Comparison of ENCODE assay signal across 30 cellular contexts in the genomic region with DNA sequence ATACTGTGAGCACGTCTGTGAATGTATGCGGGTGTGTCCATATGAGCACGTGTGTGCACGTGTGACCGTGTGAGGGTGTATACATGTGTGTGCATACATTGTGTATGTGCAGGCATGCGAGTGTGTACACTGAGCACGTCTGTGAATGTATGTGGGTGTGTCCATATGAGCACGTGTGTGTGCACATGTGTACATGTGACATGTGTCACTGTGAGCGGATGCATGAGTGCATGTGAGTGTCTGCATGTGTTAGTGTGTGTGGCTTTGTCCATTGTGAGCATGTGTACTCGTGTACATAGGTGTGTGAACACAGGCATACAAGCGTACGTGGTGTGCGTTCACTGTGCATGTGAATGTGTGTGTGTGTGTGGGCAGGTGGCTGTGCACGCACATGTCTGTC.
"Had no signal": no experiment of that assay in that cellular context is flagged by ENCODE, and none has a peak within 500 bp of the region (broad histone marks: within the 10 kb centered on the region; RNA-seq: fewer than 3 reads in every experiment).

No MANE protein-coding gene starts in this region.

- H3K36me3 ChIP-seq: cardiac muscle cell, Peyer's patch, WERI-Rb-1 had no signal

- DNase-seq: activated CD4-positive, alpha-beta T cell treated with anti-CD3 and anti-CD28 coated beads for 1 hour; activated CD4-positive, alpha-beta T cell treated with anti-CD3 and anti-CD28 coated beads, Interleukin-2, amount 10 ng/mL, durations not matched to agents 24 days and 14 days; activated CD4-positive, alpha-beta T cell treated with anti-CD3 and anti-CD28 coated beads, Interleukin-2, amount 50 U/mL, for 4 hours; activated CD4-positive, CD25-positive, alpha-beta regulatory T cell; activated CD8-positive, alpha-beta memory T cell treated with anti-CD3 and anti-CD28 coated beads, Interleukin-2, amount 50 U/mL, for 4 hours; activated effector memory CD4-positive, alpha-beta T cell treated with Interleukin-2 at 50 U/mL for 16 hours; activated naive CD4-positive, alpha-beta T cell treated with anti-CD3 and anti-CD28 coated beads, Interleukin-2, amount 10 ng/mL, durations not matched to agents 7 days and 5 days; activated naive CD8-positive, alpha-beta T cell treated with anti-CD3 and anti-CD28 coated beads, Interleukin-2, amount 50 U/mL, for 24 hours; activated T-cell treated with anti-CD3 and anti-CD28 coated beads for 4 hours; activated T-cell treated with anti-CD3 and anti-CD28 coated beads, Interleukin-2, amount 50 U/mL, for 4 hours; aorta; Karpas-422; NCI-H1105; NCI-H1417 treated with DMSO at 0.1 percent for 48 hours; NCI-H1694; NCI-H2029; NCI-H345; NCI-H526; NCI-H748 treated with DMSO at 0.1 percent for 48 hours; NK-92 treated with Interleukin-12 subunit alpha and Interleukin-12 subunit beta, amount 100 ng/mL, for 24 hours; PC-3; Peyer's patch; RPMI8226; SIG-M5; T-cell; T-helper 2 cell; T-helper 9 cell; WERI-Rb-1 had no signal

- H3K27ac ChIP-seq: cardiac muscle cell, Peyer's patch, WERI-Rb-1 had no signal

- ATAC-seq: activated naive CD8-positive, alpha-beta T cell treated with anti-CD3 and anti-CD28 coated beads, Interleukin-2, amount 50 U/mL, for 24 hours; activated T-cell treated with anti-CD3 and anti-CD28 coated beads, Interleukin-2, amount 50 U/mL, for 4 hours; PC-3; SK-N-SH treated with all-trans-retinoic acid at 6 μM for 48 hours; T-cell had no signal

- H3K4me3 ChIP-seq: cardiac muscle cell, Peyer's patch had no signal

- H3K27me3 ChIP-seq: cardiac muscle cell, Peyer's patch had no signal

- H3K9me3 ChIP-seq: Peyer's patch had no signal
